Comparison of ENCODE assay signal across 17 cellular contexts in the genomic region with DNA sequence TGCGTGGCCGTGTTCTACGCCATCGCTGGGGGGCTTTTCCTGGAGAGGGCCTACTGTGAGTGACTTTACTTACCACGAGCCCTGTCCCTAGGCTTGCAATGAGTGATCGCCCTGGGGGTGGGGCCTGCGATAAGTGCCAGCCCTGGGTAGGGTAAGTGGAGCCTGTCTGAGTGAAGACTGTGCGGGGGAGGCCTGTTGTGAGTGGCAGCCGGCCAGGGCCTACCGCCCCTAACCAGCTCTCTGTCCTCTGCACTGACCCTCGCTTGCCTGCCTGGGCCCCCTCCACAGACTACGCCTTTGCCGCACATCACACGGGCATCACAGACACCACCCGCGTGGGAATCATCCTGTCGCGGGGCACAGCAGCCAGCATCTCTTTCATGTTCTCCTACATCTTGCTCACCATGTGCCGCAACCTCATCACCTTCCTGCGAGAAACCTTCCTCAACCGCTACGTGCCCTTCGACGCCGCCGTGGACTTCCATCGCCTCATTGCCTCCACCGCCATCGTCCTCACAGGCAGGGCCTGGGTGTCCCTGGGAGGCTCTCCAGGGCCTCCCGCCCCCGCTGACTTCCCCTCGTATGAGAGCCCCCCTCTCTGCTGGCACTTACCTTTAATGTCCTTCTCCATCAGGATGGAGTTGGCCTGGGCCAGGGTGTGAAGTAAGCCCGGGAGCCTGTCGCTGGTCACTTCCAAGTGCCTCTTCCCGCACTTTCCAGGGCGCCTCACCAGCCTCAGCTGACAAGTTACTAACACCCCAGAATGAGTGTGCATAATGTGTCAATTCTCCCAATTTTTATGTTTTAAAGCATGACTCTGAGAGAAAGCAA. TPM values are rescaled to one million over a fixed set of nuclear protein-coding genes. Genes with fewer than 3 reads are reported as not detected.
DNase-seq lines count a peak whose midpoint lies in the region; ATAC-seq, FAIRE-seq and TF ChIP-seq lines count a peak whose summit lies in the region.
"Had no signal": no experiment of that assay in that cellular context is flagged by ENCODE, and none has a peak within 500 bp of the region (broad histone marks: within the 10 kb centered on the region; RNA-seq: fewer than 3 reads in every experiment).

No MANE protein-coding gene starts in this region.

- in situ Hi-C loops in IMR-90 (cut with MboI; ENCODE audit: low sequenced_read_pairs): no loop called here

- CTCF ChIA-PET in IMR-90 (lab: Yijun Ruan, JAX): no interaction called here
- CTCF ChIA-PET in H1 (lab: Charles Lee; ENCODE audit: partially characterized antibody): interaction anchor here (1.1 to 3.4 kb wide), 2 partner anchors 10 to 29 kb away, joined by 5 to 27 read pairs; no protein-coding TSS in a partner anchor

- TF ChIP-seq POLR2A in IMR-90 (IDR thresholded peaks at IDR 0.05; ENCODE audit: low read depth, low read length): no peak
- no peak for TF ChIP-seq POLR2A in H1 (IDR thresholded peaks at IDR 0.05; ENCODE audit: control extremely low read depth in 1 of 2, low read depth in 2 of 2, low read length in 2 of 2)
- TF ChIP-seq POLR2A in GM12892 (IDR thresholded peaks at IDR 0.05; ENCODE audit: low read depth, low read length): no peak

- H4K5ac ChIP-seq in IMR-90 (ENCODE audit: low read depth, low read length) (no peak overlapping the region), H1 (ENCODE audit: insufficient read length, low read depth, low read length) (no peak overlapping the region)

- no peak overlapping the region for H2BK120ac ChIP-seq in IMR-90 (ENCODE audit: low read depth, low read length)
- H2BK120ac ChIP-seq in H1 (replicated peaks; ENCODE audit: low read depth, low read length): no peak overlapping the region
- H2BK120ac ChIP-seq in neuronal stem cell (ENCODE audit: low read depth, low read length): peak overlapping the region; percentile 57

- no peak overlapping the region for H4K8ac ChIP-seq in IMR-90 (ENCODE audit: low read depth in 2 of 2, low read length in 2 of 2)
- no peak overlapping the region for H4K8ac ChIP-seq in H1 (ENCODE audit: extremely low read depth, insufficient read depth, low read length)
- peak overlapping the region; percentile 9 for H4K8ac ChIP-seq in neuronal stem cell (ENCODE audit: low read depth, low read length)

- H3K9ac ChIP-seq in IMR-90 (ENCODE audit: low read depth, low read length) (no peak overlapping the region), H1 (replicated peaks in 1 of 4; ENCODE audit: extremely low read depth in 1 of 4, low read depth in 3 of 4, low read length in 3 of 4) (no peak overlapping the region), neuronal stem cell (ENCODE audit: low read depth, low read length, poor library complexity) (peak overlapping the region; percentile 57)
- H3K9ac ChIP-seq: BLaER1 treated with 17β-estradiol and CSF1 and Interleukin-3, amounts not matched to agents 10 nM and 100 nM had no signal

- H3K23ac ChIP-seq in IMR-90 (ENCODE audit: low read depth, low read length): no peak overlapping the region
- no peak overlapping the region for H3K23ac ChIP-seq in H1 (ENCODE audit: insufficient read length)
- peak overlapping the region; percentile 67 for H3K23ac ChIP-seq in neuronal stem cell (ENCODE audit: low read depth, low read length, poor library complexity)

- H3K14ac ChIP-seq in IMR-90 (replicated peaks; ENCODE audit: low read depth, low read length) (no peak overlapping the region), H1 (ENCODE audit: insufficient read length) (no peak overlapping the region), neuronal stem cell (ENCODE audit: low read length) (peak overlapping the region; percentile 38)

- dilution Hi-C loops in IMR-90 (cut with HindIII; ENCODE audit: low sequenced_read_pairs, unreplicated experiment): no loop called here

- H3K18ac ChIP-seq in IMR-90 (ENCODE audit: low read depth, low read length) (no peak overlapping the region), H1 (ENCODE audit: extremely low read depth, low read length) (no peak overlapping the region; the same call in 1 of the 2 replicates), neuronal stem cell (ENCODE audit: low read length) (peak overlapping the region; percentile 45)

- H3K27ac Mint-ChIP-seq in stimulated activated naive B cell treated with anti-CD40 and anti-IgM and Interleukin-4, amounts not matched to agents 10 μg/mL and 1 μg/mL and 100 μg/mL, for 72 hours: peak overlapping the region; percentile 25

- TF ChIP-seq CTCF in IMR-90 (conservative IDR thresholded peaks at IDR 0.05; ENCODE audit: low read depth, low read length): no peak
- no peak for TF ChIP-seq CTCF in H1 (IDR thresholded peaks at IDR 0.05; ENCODE audit: control extremely low read depth in 1 of 3, insufficient read depth in 1 of 3, low read depth in 1 of 3, low read length in 3 of 3)

- H3K79me2 ChIP-seq in H1 (ENCODE audit: control insufficient read depth in 1 of 2, insufficient read depth in 2 of 2, low read length in 2 of 2): no peaks in the 10 kb centered on the region

- no peaks in the 10 kb centered on the region for H3K23me2 ChIP-seq in H1 (ENCODE audit: low read depth, low read length)

- no peak overlapping the region for H3K27ac ChIP-seq in IMR-90 (ENCODE audit: insufficient read depth, low read length)
- H3K27ac ChIP-seq in H1 (ENCODE audit: low read depth, low read length): no peak overlapping the region
- H3K27ac ChIP-seq in neuronal stem cell (replicated peaks; ENCODE audit: low read length): no peak overlapping the region
- H3K27ac ChIP-seq: BLaER1 treated with 17β-estradiol and CSF1 and Interleukin-3, amounts not matched to agents 10 nM and 100 nM had no signal

- DNase-seq in IMR-90 (no peak), H1 (ENCODE audit: low read depth in 1 of 2, low spot score in 2 of 2) (no peak), neuronal stem cell (ENCODE audit: low spot score) (no peak), NCI-H2029 treated with DMSO at 0.1 percent for 48 hours (lab: John Stamatoyannopoulos, UW) (no peak), LoVo (ENCODE audit: low spot score) (no peak), GM12892 (ENCODE audit: insufficient read length) (no peak)
- DNase-seq in stimulated activated naive B cell treated with anti-CD40 and anti-IgM and Interleukin-4, amounts not matched to agents 10 μg/mL and 1 μg/mL and 100 μg/mL, for 72 hours: no peak
- DNase-seq: ACHN; CD4-positive, CD25-positive, alpha-beta regulatory T cell; DMS53; GF-D8 had no signal

- intact Hi-C loops in IMR-90 (cut with micrococcal nuclease): no loop called here

- H4K20me1 ChIP-seq in IMR-90 (ENCODE audit: insufficient read depth, low read length) (no peaks in the 10 kb centered on the region), H1 (replicated peaks in 1 of 2; ENCODE audit: control insufficient read depth in 1 of 2, insufficient read depth in 2 of 2, low read length in 2 of 2) (no peaks in the 10 kb centered on the region)
- H4K20me1 ChIP-seq: BLaER1 treated with 17β-estradiol and CSF1 and Interleukin-3, amounts not matched to agents 10 nM and 100 nM had no signal

- H3K4me3 ChIP-seq in IMR-90 (ENCODE audit: insufficient read depth, low read depth, low read length) (no peak overlapping the region), H1 (ENCODE audit: extremely low read depth in 1 of 4, insufficient read depth in 2 of 4, low read depth in 3 of 4, low read length in 4 of 4) (no peak overlapping the region), neuronal stem cell (ENCODE audit: low read length in 2 of 2) (no peak overlapping the region)
- H3K4me3 ChIP-seq: BLaER1 treated with 17β-estradiol and CSF1 and Interleukin-3, amounts not matched to agents 10 nM and 100 nM; K562 had no signal

- H2BK20ac ChIP-seq in IMR-90 (ENCODE audit: low read depth, low read length) (no peak overlapping the region), H1 (ENCODE audit: low read length) (no peak overlapping the region)

- H3K27me3 Mint-ChIP-seq in stimulated activated naive B cell treated with anti-CD40 and anti-IgM and Interleukin-4, amounts not matched to agents 10 μg/mL and 1 μg/mL and 100 μg/mL, for 72 hours: no peaks in the 10 kb centered on the region
- H3K27me3 Mint-ChIP-seq: CD4-positive, CD25-positive, alpha-beta regulatory T cell had no signal

- no peak overlapping the region for H2AK5ac ChIP-seq in IMR-90 (ENCODE audit: low read depth, low read length)
- H2AK5ac ChIP-seq in H1 (ENCODE audit: low read depth, low read length): no peak overlapping the region
- H2AK5ac ChIP-seq in neuronal stem cell (ENCODE audit: low read depth, low read length): no peak overlapping the region

- peak overlapping the region in 1 of 2 donors; percentile 37 for H3K4me3 Mint-ChIP-seq in stimulated activated naive B cell treated with anti-CD40 and anti-IgM and Interleukin-4, amounts not matched to agents 10 μg/mL and 1 μg/mL and 100 μg/mL, for 72 hours
- H3K4me3 Mint-ChIP-seq: CD4-positive, CD25-positive, alpha-beta regulatory T cell had no signal

- peak overlapping the region; percentile 28 for H2AK9ac ChIP-seq in IMR-90 (replicated peaks; ENCODE audit: low read depth, low read length, poor library complexity)

- H3K4ac ChIP-seq in IMR-90 (ENCODE audit: low read depth, low read length) (no peak overlapping the region), H1 (replicated peaks; ENCODE audit: insufficient read length, low read depth, low read length) (no peak overlapping the region), neuronal stem cell (ENCODE audit: low read length) (no peak overlapping the region)

- H3K4me1 ChIP-seq in IMR-90 (ENCODE audit: control insufficient read depth, insufficient read depth, low read length) (peaks cover 4% of the 10 kb centered on the region; the same call in 1 of the 2 replicates), H1 (replicated peaks in 1 of 4; ENCODE audit: control insufficient read depth in 3 of 4, insufficient read depth in 4 of 4, low read length in 3 of 4) (no peaks in the 10 kb centered on the region; a peak in 1 of 7 replicates), neuronal stem cell (ENCODE audit: control insufficient read depth in 2 of 2, insufficient read depth in 1 of 2, low read depth in 1 of 2, low read length in 2 of 2) (peaks cover 5 to 7% of the 10 kb centered on the region in 2 donors)

- H3K9me3 Mint-ChIP-seq in stimulated activated naive B cell treated with anti-CD40 and anti-IgM and Interleukin-4, amounts not matched to agents 10 μg/mL and 1 μg/mL and 100 μg/mL, for 72 hours: no peaks in the 10 kb centered on the region
- H3K9me3 Mint-ChIP-seq: CD4-positive, CD25-positive, alpha-beta regulatory T cell had no signal

- H2AFZ ChIP-seq in IMR-90 (replicated peaks; ENCODE audit: low read length, poor library complexity) (no peak overlapping the region), H1 (ENCODE audit: low read length) (no peak overlapping the region), neuronal stem cell (ENCODE audit: low read length) (no peak overlapping the region)

- FAIRE-seq in H1 (lab: Jason Lieb, UNC): no peak
- no peak for FAIRE-seq in GM12892 (lab: Jason Lieb, UNC)
- FAIRE-seq: H54, K562 had no signal

- H2BK15ac ChIP-seq in IMR-90 (ENCODE audit: low read depth, low read length): no peak overlapping the region
- no peak overlapping the region for H2BK15ac ChIP-seq in H1 (ENCODE audit: low read length)
- H2BK15ac ChIP-seq in neuronal stem cell (ENCODE audit: low read length): no peak overlapping the region

- POLR2A ChIA-PET in IMR-90 (lab: Charles Lee; ENCODE audit: unreplicated experiment) (no interaction called here), H1 (lab: Charles Lee; ENCODE audit: partially characterized antibody) (interaction anchor here (1.6 kb wide), 1 partner anchor 34 kb away, joined by 4 read pairs; no protein-coding TSS in a partner anchor)

- H3K79me1 ChIP-seq in IMR-90 (ENCODE audit: low read depth in 1 of 2, low read length in 2 of 2) (no peaks in the 10 kb centered on the region), H1 (ENCODE audit: low read depth, low read length) (no peaks in the 10 kb centered on the region), neuronal stem cell (ENCODE audit: low read depth, low read length) (peaks cover 3% of the 10 kb centered on the region)

- H3K9me3 ChIP-seq in IMR-90 (ENCODE audit: control insufficient read depth, insufficient read depth, low read length) (no peaks in the 10 kb centered on the region), H1 (ENCODE audit: insufficient read depth in 2 of 2, low read depth in 1 of 2, low read length in 1 of 2) (no peaks in the 10 kb centered on the region), neuronal stem cell (replicated peaks in 1 of 2; ENCODE audit: control insufficient read depth in 2 of 2, insufficient read depth in 1 of 2, low read depth in 1 of 2, low read length in 2 of 2) (no peaks in the 10 kb centered on the region)
- H3K9me3 ChIP-seq: BLaER1 treated with 17β-estradiol and CSF1 and Interleukin-3, amounts not matched to agents 10 nM and 100 nM had no signal

- H3K36me3 ChIP-seq in IMR-90 (ENCODE audit: control insufficient read depth, insufficient read depth, low read length) (no peaks in the 10 kb centered on the region), H1 (ENCODE audit: control insufficient read depth in 2 of 4, insufficient read depth in 4 of 4, low read length in 3 of 4) (no peaks in the 10 kb centered on the region), neuronal stem cell (replicated peaks in 1 of 2; ENCODE audit: control insufficient read depth in 2 of 2, insufficient read depth in 2 of 2, low read length in 2 of 2) (no peaks in the 10 kb centered on the region)

- H4K91ac ChIP-seq in IMR-90 (ENCODE audit: insufficient read depth, low read depth, low read length): no peak overlapping the region
- no peak overlapping the region for H4K91ac ChIP-seq in H1 (replicated peaks; ENCODE audit: insufficient read length, low read length)
- no peak overlapping the region for H4K91ac ChIP-seq in neuronal stem cell (ENCODE audit: low read depth, low read length, poor library complexity)

- no peaks in the 10 kb centered on the region for H3K27me3 ChIP-seq in IMR-90 (ENCODE audit: control insufficient read depth, insufficient read depth, low read length)
- H3K27me3 ChIP-seq in H1 (replicated peaks in 1 of 4; ENCODE audit: control insufficient read depth in 3 of 4, extremely low read depth in 1 of 4, insufficient read depth in 3 of 4, low read length in 3 of 4): peaks cover 0 to 2% (median 0%) of the 10 kb centered on the region in 4 experiments; a peak in 2 of 7 replicates
- peaks cover 0 to 2% (median 0%) of the 10 kb centered on the region in 3 experiments for H3K27me3 ChIP-seq in neuronal stem cell (ENCODE audit: control insufficient read depth in 3 of 3, insufficient read depth in 3 of 3, low read depth in 1 of 3, low read length in 3 of 3)
- H3K27me3 ChIP-seq: BLaER1 treated with 17β-estradiol and CSF1 and Interleukin-3, amounts not matched to agents 10 nM and 100 nM had no signal

- H2BK5ac ChIP-seq in IMR-90 (ENCODE audit: low read depth, low read length, poor library complexity, severe bottlenecking): no peak overlapping the region
- no peak overlapping the region for H2BK5ac ChIP-seq in H1 (ENCODE audit: low read depth, low read length)
- peak overlapping the region; percentile 82 for H2BK5ac ChIP-seq in neuronal stem cell (ENCODE audit: low read length)

- H3K56ac ChIP-seq in IMR-90 (ENCODE audit: extremely low read depth, insufficient read depth, low read length) (no peak overlapping the region), H1 (replicated peaks; ENCODE audit: insufficient read length, low read depth, low read length) (no peak overlapping the region)

- 94% methylated on average over 18 of the region's 36 CpGs; no CpG with 5 or more reads in 1 of the 2 experiments for WGBS in IMR-90 (ENCODE audit: extremely low coverage in 2 of 2, insufficient read length in 1 of 2), 2 experiments
- 92% methylated on average over 36 of the region's 36 CpGs; no CpG with 5 or more reads in 1 of the 2 experiments for WGBS in H1 (ENCODE audit: extremely low coverage in 1 of 2, insufficient coverage in 1 of 2, insufficient read length in 1 of 2, insufficient replicate concordance in 2 of 2, low coverage in 1 of 2, low lambda C conversion rate in 2 of 2, missing lambda C conversion rate in 1 of 2), 2 experiments
- no CpG with 5 or more reads among the region's 36 CpGs for WGBS in neuronal stem cell (ENCODE audit: extremely low coverage in 2 of 2, insufficient read length in 2 of 2, insufficient replicate concordance in 1 of 2), 2 donors

- H3K4me2 ChIP-seq in IMR-90 (ENCODE audit: low read depth, low read length): no peak overlapping the region
- no peak overlapping the region for H3K4me2 ChIP-seq in H1 (ENCODE audit: insufficient read depth in 1 of 2, low read depth in 2 of 2, low read length in 2 of 2)
- no peak overlapping the region for H3K4me2 ChIP-seq in neuronal stem cell (ENCODE audit: insufficient read depth, low read length, poor library complexity, severe bottlenecking)
- H3K4me2 ChIP-seq: BLaER1 treated with 17β-estradiol and CSF1 and Interleukin-3, amounts not matched to agents 10 nM and 100 nM had no signal

- no peaks in the 10 kb centered on the region for H3K4me1 Mint-ChIP-seq in stimulated activated naive B cell treated with anti-CD40 and anti-IgM and Interleukin-4, amounts not matched to agents 10 μg/mL and 1 μg/mL and 100 μg/mL, for 72 hours

- no peak for TF ChIP-seq EP300 in H1 (IDR thresholded peaks at IDR 0.05; ENCODE audit: borderline replicate concordance in 1 of 2, low read depth in 2 of 2, low read length in 2 of 2)

- peaks cover 5% of the 10 kb centered on the region for H3K9me1 ChIP-seq in IMR-90 (ENCODE audit: insufficient read depth, low read length)

- no TSS peak for BruUV-seq in IMR-90 (replicated peaks; lab: Mats Ljungman, UMichigan)

- ATAC-seq in IMR-90 (ENCODE audit: low read depth): no peak
- ATAC-seq in stimulated activated naive B cell treated with anti-CD40 and anti-IgM and Interleukin-4, amounts not matched to agents 10 μg/mL and 1 μg/mL and 100 μg/mL, for 72 hours (replicated peaks): no peak
- ATAC-seq: HCT116, K562 had no signal

- H2BK12ac ChIP-seq in H1 (ENCODE audit: low read depth, low read length) (no peak overlapping the region), neuronal stem cell (ENCODE audit: low read length) (no peak overlapping the region)

- no peak for TF ChIP-seq RAD21 in IMR-90 (IDR thresholded peaks at IDR 0.05; ENCODE audit: low read length)
- no peak for TF ChIP-seq RAD21 in H1 (IDR thresholded peaks at IDR 0.05 in 1 of 2, conservative IDR thresholded peaks at IDR 0.05 in 1 of 2; ENCODE audit: low read depth in 2 of 2, low read length in 2 of 2)

- peaks cover 8 to 12% of the 10 kb centered on the region in 2 donors for H3K36me3 Mint-ChIP-seq in stimulated activated naive B cell treated with anti-CD40 and anti-IgM and Interleukin-4, amounts not matched to agents 10 μg/mL and 1 μg/mL and 100 μg/mL, for 72 hours
- H3K36me3 Mint-ChIP-seq: CD4-positive, CD25-positive, alpha-beta regulatory T cell had no signal

RNA-seq across cellular contexts. Expression of gene DUOX1, which starts 22.4 kb away (rescaled TPM):
- not detected in 2 replicates for total RNA-seq in IMR-90 (2012; rRNA removed)
- polyA plus RNA-seq in IMR-90 (2012; rRNA removed) (not detected in 2 replicates), H1 (2011; rRNA removed) (1.4 and 2.0 TPM in 2 replicates)
- 0.01 TPM in 1 of 2 replicates, not detected in the other for polyA plus RNA-seq in IMR-90 (2012; cell fraction: cytosol; rRNA removed)
- polyA plus RNA-seq in IMR-90 (2012; cell fraction: nucleus; rRNA removed; ENCODE audit: low replicate concordance): 0.02 TPM in 2 replicates
- 0.84 and 0.96 TPM in 2 replicates for total RNA-seq in H1 (2021; fragmentation: NEBNext Ultra II Directional; extraction: Animal tissue kit (Norgen Biotek cat#: 25700))
- polyA plus RNA-seq in H1 (2011; cell fraction: cytosol; rRNA removed): 0.90 TPM
- 6.1 TPM for polyA plus RNA-seq in H1 (2011; cell fraction: nucleus; rRNA removed)
- 0.99 to 2.2 TPM (median 1.7 TPM) in 4 replicates for polyA plus RNA-seq in H1 (2012, experiment 1 of 2)
- polyA plus RNA-seq in H1 (2012, experiment 2 of 2): 0.47 TPM
- polyA plus RNA-seq in H1 (2013, experiment 1 of 2): 0.57 TPM
- polyA plus RNA-seq in H1 (2013, experiment 2 of 2): 0.50 TPM
- 0.88 and 2.2 TPM in 2 replicates for polyA minus RNA-seq in H1 (2011; rRNA and poly(A)+ RNA removed)
- polyA minus RNA-seq in H1 (2011; cell fraction: cytosol; rRNA and poly(A)+ RNA removed): 1.2 TPM
- 2.3 TPM for polyA minus RNA-seq in H1 (2011; cell fraction: nucleus; rRNA and poly(A)+ RNA removed)
- polyA plus RNA-seq in neuronal stem cell (2013, experiment 1 of 2): 0.06 TPM
- polyA plus RNA-seq in neuronal stem cell (2013, experiment 2 of 2): 0.03 TPM
- 0.81 TPM for polyA plus RNA-seq in GM12892 (2012; ENCODE audit: missing spikeins)
- total RNA-seq: A172; CD4-positive, CD25-positive, alpha-beta regulatory T cell; HT1080 had no signal

RNA-seq across cellular contexts. Expression of gene DUOXA1, which starts 22.5 kb away (rescaled TPM):
- total RNA-seq in IMR-90 (2012; rRNA removed): not detected in 2 replicates
- polyA plus RNA-seq in IMR-90 (2012; rRNA removed) (0.02 TPM in 1 of 2 replicates, not detected in the other), H1 (2011; rRNA removed) (0.18 and 0.24 TPM in 2 replicates)
- 0.02 and 0.10 TPM in 2 replicates for polyA plus RNA-seq in IMR-90 (2012; cell fraction: cytosol; rRNA removed)
- 0.06 and 0.07 TPM in 2 replicates for polyA plus RNA-seq in IMR-90 (2012; cell fraction: nucleus; rRNA removed; ENCODE audit: low replicate concordance)
- total RNA-seq in H1 (2021; fragmentation: NEBNext Ultra II Directional; extraction: Animal tissue kit (Norgen Biotek cat#: 25700)): not detected in 2 replicates
- 0.09 TPM for polyA plus RNA-seq in H1 (2011; cell fraction: cytosol; rRNA removed)
- 0.81 TPM for polyA plus RNA-seq in H1 (2011; cell fraction: nucleus; rRNA removed)
- polyA plus RNA-seq in H1 (2012, experiment 1 of 2): 0.16 to 0.34 TPM in 2 of 4 replicates, not detected in the others
- polyA plus RNA-seq in H1 (2012, experiment 2 of 2): not detected
- not detected for polyA plus RNA-seq in H1 (2013, experiment 1 of 2)
- 0.17 TPM for polyA plus RNA-seq in H1 (2013, experiment 2 of 2)
- 0.57 and 0.66 TPM in 2 replicates for polyA minus RNA-seq in H1 (2011; rRNA and poly(A)+ RNA removed)
- polyA minus RNA-seq in H1 (2011; cell fraction: cytosol; rRNA and poly(A)+ RNA removed): not detected
- 0.30 TPM for polyA minus RNA-seq in H1 (2011; cell fraction: nucleus; rRNA and poly(A)+ RNA removed)
- 0.04 TPM for polyA plus RNA-seq in neuronal stem cell (2013, experiment 1 of 2)
- polyA plus RNA-seq in neuronal stem cell (2013, experiment 2 of 2): not detected
- polyA plus RNA-seq in GM12892 (2012; ENCODE audit: missing spikeins): not detected
- total RNA-seq: A172; CD4-positive, CD25-positive, alpha-beta regulatory T cell had no signal
- polyA plus RNA-seq: CD4-positive, CD25-positive, alpha-beta regulatory T cell had no signal

RNA-seq across cellular contexts. Expression of gene SHF, which starts 35.6 kb away (rescaled TPM):
- 1.8 and 2.2 TPM in 2 replicates for total RNA-seq in IMR-90 (2012; rRNA removed)
- polyA plus RNA-seq in IMR-90 (2012; rRNA removed) (3.5 and 3.8 TPM in 2 replicates), H1 (2011; rRNA removed) (13.1 and 16.0 TPM in 2 replicates)
- 2.5 and 4.5 TPM in 2 replicates for polyA plus RNA-seq in IMR-90 (2012; cell fraction: cytosol; rRNA removed)
- 3.1 and 3.2 TPM in 2 replicates for polyA plus RNA-seq in IMR-90 (2012; cell fraction: nucleus; rRNA removed; ENCODE audit: low replicate concordance)
- 23.9 and 26.7 TPM in 2 replicates for total RNA-seq in H1 (2021; fragmentation: NEBNext Ultra II Directional; extraction: Animal tissue kit (Norgen Biotek cat#: 25700))
- polyA plus RNA-seq in H1 (2011; cell fraction: cytosol; rRNA removed): 17.4 TPM
- 22.5 TPM for polyA plus RNA-seq in H1 (2011; cell fraction: nucleus; rRNA removed)
- polyA plus RNA-seq in H1 (2012, experiment 1 of 2): 22.3 to 30.4 TPM (median 28.4 TPM) in 4 replicates
- 34.9 TPM for polyA plus RNA-seq in H1 (2012, experiment 2 of 2)
- 18.8 TPM for polyA plus RNA-seq in H1 (2013, experiment 1 of 2)
- 20.8 TPM for polyA plus RNA-seq in H1 (2013, experiment 2 of 2)
- polyA minus RNA-seq in H1 (2011; rRNA and poly(A)+ RNA removed): 15.2 and 23.3 TPM in 2 replicates
- 15.0 TPM for polyA minus RNA-seq in H1 (2011; cell fraction: cytosol; rRNA and poly(A)+ RNA removed)
- polyA minus RNA-seq in H1 (2011; cell fraction: nucleus; rRNA and poly(A)+ RNA removed): 23.6 TPM
- polyA plus RNA-seq in neuronal stem cell (2013, experiment 1 of 2): 31.0 TPM
- 29.9 TPM for polyA plus RNA-seq in neuronal stem cell (2013, experiment 2 of 2)
- 9.7 TPM for polyA plus RNA-seq in GM12892 (2012; ENCODE audit: missing spikeins)
- total RNA-seq: A172 had no signal

RNA-seq across cellular contexts. Expression of gene DUOXA2, which starts 38.1 kb away (rescaled TPM):
- not detected in 2 replicates for total RNA-seq in IMR-90 (2012; rRNA removed)
- polyA plus RNA-seq in IMR-90 (2012; rRNA removed): not detected in 2 replicates
- polyA plus RNA-seq in IMR-90 (2012; cell fraction: cytosol; rRNA removed): not detected in 2 replicates
- polyA plus RNA-seq in IMR-90 (2012; cell fraction: nucleus; rRNA removed; ENCODE audit: low replicate concordance): 0.03 TPM in 1 of 2 replicates, not detected in the other
- not detected in 2 replicates for total RNA-seq in H1 (2021; fragmentation: NEBNext Ultra II Directional; extraction: Animal tissue kit (Norgen Biotek cat#: 25700))
- 0.05 TPM in 1 of 2 replicates, not detected in the other for polyA plus RNA-seq in H1 (2011; rRNA removed)
- not detected for polyA plus RNA-seq in H1 (2011; cell fraction: cytosol; rRNA removed)
- polyA plus RNA-seq in H1 (2011; cell fraction: nucleus; rRNA removed): not detected
- polyA plus RNA-seq in H1 (2012, experiment 1 of 2): not detected in 4 replicates
- not detected for polyA plus RNA-seq in H1 (2012, experiment 2 of 2)
- polyA plus RNA-seq in H1 (2013, experiment 1 of 2): not detected
- not detected for polyA plus RNA-seq in H1 (2013, experiment 2 of 2)
- not detected in 2 replicates for polyA minus RNA-seq in H1 (2011; rRNA and poly(A)+ RNA removed)
- polyA minus RNA-seq in H1 (2011; cell fraction: cytosol; rRNA and poly(A)+ RNA removed): not detected
- polyA minus RNA-seq in H1 (2011; cell fraction: nucleus; rRNA and poly(A)+ RNA removed): not detected
- polyA plus RNA-seq in neuronal stem cell (2013, experiment 1 of 2): not detected
- not detected for polyA plus RNA-seq in neuronal stem cell (2013, experiment 2 of 2)
- not detected for polyA plus RNA-seq in GM12892 (2012; ENCODE audit: missing spikeins)
- total RNA-seq: A172; CD4-positive, CD25-positive, alpha-beta regulatory T cell; HT1080; K562 had no signal
- polyA plus RNA-seq: CD4-positive, CD25-positive, alpha-beta regulatory T cell; K562 had no signal

RNA-seq across cellular contexts. Expression of gene DUOX2, which starts 38.2 kb away (rescaled TPM):
- not detected in 2 replicates for total RNA-seq in IMR-90 (2012; rRNA removed)
- 0.03 TPM in 1 of 2 replicates, not detected in the other for polyA plus RNA-seq in IMR-90 (2012; rRNA removed)
- under 0.01 TPM in 1 of 2 replicates, not detected in the other for polyA plus RNA-seq in IMR-90 (2012; cell fraction: cytosol; rRNA removed)
- polyA plus RNA-seq in IMR-90 (2012; cell fraction: nucleus; rRNA removed; ENCODE audit: low replicate concordance): 0.08 and 0.22 TPM in 2 replicates
- not detected in 2 replicates for total RNA-seq in H1 (2021; fragmentation: NEBNext Ultra II Directional; extraction: Animal tissue kit (Norgen Biotek cat#: 25700))
- 0.08 and 0.31 TPM in 2 replicates for polyA plus RNA-seq in H1 (2011; rRNA removed)
- 0.03 TPM for polyA plus RNA-seq in H1 (2011; cell fraction: cytosol; rRNA removed)
- polyA plus RNA-seq in H1 (2011; cell fraction: nucleus; rRNA removed): 0.30 TPM
- 0.04 to 0.16 TPM (median 0.08 TPM) in 3 of 4 replicates, not detected in the other for polyA plus RNA-seq in H1 (2012, experiment 1 of 2)
- polyA plus RNA-seq in H1 (2012, experiment 2 of 2): 0.07 TPM
- polyA plus RNA-seq in H1 (2013, experiment 1 of 2): 0.18 TPM
- 0.02 TPM for polyA plus RNA-seq in H1 (2013, experiment 2 of 2)
- polyA minus RNA-seq in H1 (2011; rRNA and poly(A)+ RNA removed): 0.02 and 0.09 TPM in 2 replicates
- polyA minus RNA-seq in H1 (2011; cell fraction: cytosol; rRNA and poly(A)+ RNA removed): not detected
- 0.10 TPM for polyA minus RNA-seq in H1 (2011; cell fraction: nucleus; rRNA and poly(A)+ RNA removed)
- 0.01 TPM for polyA plus RNA-seq in neuronal stem cell (2013, experiment 1 of 2)
- polyA plus RNA-seq in neuronal stem cell (2013, experiment 2 of 2): 0.01 TPM
- 0.04 TPM for polyA plus RNA-seq in GM12892 (2012; ENCODE audit: missing spikeins)
- total RNA-seq: CD4-positive, CD25-positive, alpha-beta regulatory T cell had no signal
- polyA plus RNA-seq: CD4-positive, CD25-positive, alpha-beta regulatory T cell had no signal
